Comparison of ENCODE assay signal across 17 cellular contexts in genomic region chr19:4622695-4623421, GRCh38. TPM values are rescaled to one million over a fixed set of nuclear protein-coding genes. Genes with fewer than 3 reads are reported as not detected.
A peak's percentile ranks its signal among the peaks of the same experiment; 100 is the strongest.
DNase-seq lines count a peak whose midpoint lies in the region; ATAC-seq, FAIRE-seq and TF ChIP-seq lines count a peak whose summit lies in the region.
"Had no signal": no experiment of that assay in that cellular context is flagged by ENCODE, and none has a peak within 500 bp of the region (broad histone marks: within the 10 kb centered on the region; RNA-seq: fewer than 3 reads in every experiment).

No MANE protein-coding gene starts in this region.

- TF ChIP-seq EP300 in A549 (IDR thresholded peaks at IDR 0.05): no peak
- no peak for TF ChIP-seq EP300 in SK-N-SH (IDR thresholded peaks at IDR 0.05; ENCODE audit: borderline replicate concordance in 1 of 2, low read depth in 1 of 2, low read length in 1 of 2)

- H3F3A ChIP-seq in SK-N-SH (replicated peaks; ENCODE audit: insufficient read depth): no peaks in the 10 kb centered on the region

- H3K9ac ChIP-seq in BLaER1 treated with 17β-estradiol and CSF1 and Interleukin-3, amounts not matched to agents 10 nM and 100 nM: no peak overlapping the region
- no peak overlapping the region for H3K9ac ChIP-seq in SK-N-SH

- DNase-seq in A549 (ENCODE audit: low read depth in 1 of 2, low spot score in 1 of 2) (no peak), SK-N-SH (peak; percentile 60), iPS-NIHi11 (ENCODE audit: low spot score) (peak; percentile 34), aorta (no peak), GM03348 (ENCODE audit: low spot score) (no peak), DMS153 (lab: John Stamatoyannopoulos, UW) (no peak)
- DNase-seq: activated CD4-positive, alpha-beta T cell treated with anti-CD3 and anti-CD28 coated beads for 36 hours; activated naive CD4-positive, alpha-beta T cell treated with anti-CD3 and anti-CD28 coated beads for 36 hours; activated T-cell treated with anti-CD3 and anti-CD28 coated beads for 4 hours; C1 segment of cervical spinal cord; MM.1S; NCI-H2029 treated with DMSO at 0.1 percent for 48 hours; pancreas; stimulated activated CD4-positive, alpha-beta T cell treated with anti-CD3 and anti-CD28 coated beads, Interleukin-4, amount 100 ng/mL, for 1 hour; stimulated activated CD8-positive, alpha-beta memory T cell treated with anti-CD3 and anti-CD28 coated beads, Interleukin-4, amount 100 ng/mL, for 48 hours had no signal

- TF ChIP-seq CTCF in A549 (IDR thresholded peaks at IDR 0.05) (no peak), SK-N-SH (IDR thresholded peaks at IDR 0.05) (peak; percentile 19; the same call in 1 of the 2 replicates)

- no peaks in the 10 kb centered on the region for H3K79me2 ChIP-seq in SK-N-SH (ENCODE audit: insufficient read depth)

- H3K4me3 ChIP-seq in A549 (no peak overlapping the region), SK-N-SH (ENCODE audit: low read depth in 2 of 2, low read length in 1 of 2) (no peak overlapping the region), aorta (ENCODE audit: low read length in 2 of 2) (no peak overlapping the region)
- H3K4me3 ChIP-seq in BLaER1 treated with 17β-estradiol and CSF1 and Interleukin-3, amounts not matched to agents 10 nM and 100 nM: no peak overlapping the region
- H3K4me3 ChIP-seq: pancreas had no signal

- no peaks in the 10 kb centered on the region for H3K9me2 ChIP-seq in SK-N-SH

- POLR2A ChIA-PET in A549 (lab: Yijun Ruan, JAX) (no interaction called here), SK-N-SH (lab: Yijun Ruan, JAX) (interaction anchor here (0.7 kb wide), 1 partner anchor 17 kb away, joined by 3 read pairs; no protein-coding TSS in a partner anchor)

- H3K27me3 ChIP-seq in BLaER1 treated with 17β-estradiol and CSF1 and Interleukin-3, amounts not matched to agents 10 nM and 100 nM: no peaks in the 10 kb centered on the region
- H3K27me3 ChIP-seq in SK-N-SH (ENCODE audit: insufficient read depth) (peaks cover 17% of the 10 kb centered on the region), aorta (ENCODE audit: control insufficient read depth in 1 of 2, insufficient read depth in 2 of 2, low read length in 1 of 2) (no peaks in the 10 kb centered on the region)
- H3K27me3 ChIP-seq: pancreas had no signal

- no peak for TF ChIP-seq POLR2A in A549 (IDR thresholded peaks at IDR 0.05; ENCODE audit: low read length)
- no peak for TF ChIP-seq POLR2A in GM18505 (IDR thresholded peaks at IDR 0.05; ENCODE audit: borderline replicate concordance, extremely low read depth, insufficient read depth, insufficient read length)

- CTCF ChIA-PET in A549 (lab: Yijun Ruan, JAX): interaction anchor here (0.6 to 5.9 kb wide), 8 partner anchors 11 to 122 kb away, joined by 3 to 39 read pairs (median 6); no protein-coding TSS in a partner anchor
- CTCF ChIA-PET in SK-N-SH (lab: Yijun Ruan, JAX): interaction anchor here (1.0 to 3.5 kb wide), 10 partner anchors 10 to 111 kb away, joined by 3 to 20 read pairs (median 5); no protein-coding TSS in a partner anchor

- no peaks in the 10 kb centered on the region for H3K36me3 ChIP-seq in BLaER1 treated with 17β-estradiol and CSF1 and Interleukin-3, amounts not matched to agents 10 nM and 100 nM
- H3K36me3 ChIP-seq in SK-N-SH (replicated peaks in 1 of 2; ENCODE audit: control insufficient read depth in 1 of 2, insufficient read depth in 2 of 2, low read length in 1 of 2): no peaks in the 10 kb centered on the region
- no peaks in the 10 kb centered on the region for H3K36me3 ChIP-seq in aorta (ENCODE audit: control insufficient read depth in 1 of 2, insufficient read depth in 2 of 2, low read length in 1 of 2)
- H3K36me3 ChIP-seq: pancreas had no signal

- H3K27ac ChIP-seq in A549 (0 out of 6 replicates have a peak overlapping the region, but pooled peaks of 1 of the 2 experiments have one; percentile 30), SK-N-SH (ENCODE audit: low read depth in 2 of 2, low read length in 1 of 2) (no peak overlapping the region), aorta (ENCODE audit: low read depth in 1 of 2, low read length in 2 of 2) (no peak overlapping the region)
- H3K27ac ChIP-seq in BLaER1 treated with 17β-estradiol and CSF1 and Interleukin-3, amounts not matched to agents 10 nM and 100 nM: no peak overlapping the region
- H3K27ac ChIP-seq: pancreas had no signal

- H3K9me3 ChIP-seq in A549: no peaks in the 10 kb centered on the region
- H3K9me3 ChIP-seq in BLaER1 treated with 17β-estradiol and CSF1 and Interleukin-3, amounts not matched to agents 10 nM and 100 nM (replicated peaks in 1 of 11): no peaks in the 10 kb centered on the region; a peak in 1 of 22 replicates
- H3K9me3 ChIP-seq in SK-N-SH: no peaks in the 10 kb centered on the region
- H3K9me3 ChIP-seq in aorta (ENCODE audit: control insufficient read depth, low read length): peaks cover 1% of the 10 kb centered on the region
- H3K9me3 ChIP-seq: pancreas had no signal

- intact Hi-C loops in aorta (cut with DNase I): no loop called here

- no peaks in the 10 kb centered on the region for H4K20me1 ChIP-seq in BLaER1 treated with 17β-estradiol and CSF1 and Interleukin-3, amounts not matched to agents 10 nM and 100 nM
- no peaks in the 10 kb centered on the region for H4K20me1 ChIP-seq in SK-N-SH (ENCODE audit: insufficient read depth)

- no peak overlapping the region for H2AFZ ChIP-seq in SK-N-SH (ENCODE audit: low read depth)

- no peak overlapping the region for H3K4me2 ChIP-seq in A549
- peak overlapping the region in 8 of 11 experiments; percentile 5 to 59 (median 43); a peak in 14 of 22 replicates for H3K4me2 ChIP-seq in BLaER1 treated with 17β-estradiol and CSF1 and Interleukin-3, amounts not matched to agents 10 nM and 100 nM
- no peak overlapping the region for H3K4me2 ChIP-seq in SK-N-SH

- WGBS in A549 (ENCODE audit: missing lambda C conversion rate): 61% methylated on average over 12 of the region's 12 CpGs
- 61% methylated on average over 12 of the region's 12 CpGs for WGBS in SK-N-SH (ENCODE audit: low lambda C conversion rate)
- 17 to 20% methylated on average over 12 of the region's 12 CpGs for WGBS in aorta, 2 donors

- ATAC-seq in A549: peak; percentile 57 to 65; a peak in 4 of 6 replicates
- ATAC-seq in GM18505 (IDR thresholded peaks at IDR 0.05; ENCODE audit: unreplicated experiment): no peak
- ATAC-seq in aorta (ENCODE audit: low FRiP score): no peak
- ATAC-seq: activated CD4-positive, alpha-beta T cell treated with anti-CD3 and anti-CD28 coated beads for 36 hours; pancreas had no signal

- no peak for FAIRE-seq in A549 (lab: Jason Lieb, UNC)
- FAIRE-seq: pancreas had no signal

- H3K4me1 ChIP-seq in A549 (peaks cover 22% of the 10 kb centered on the region; the same call in 2 of the 3 replicates), SK-N-SH (ENCODE audit: control insufficient read depth in 1 of 2, insufficient read depth in 2 of 2, low read depth in 1 of 2, low read length in 1 of 2) (peaks cover 0 to 4% of the 10 kb centered on the region in 2 experiments; a peak in 1 of 4 replicates), aorta (ENCODE audit: control insufficient read depth in 1 of 2, insufficient read depth in 2 of 2, low read length in 2 of 2) (no peaks in the 10 kb centered on the region)
- peaks cover 10 to 53% (median 48%) of the 10 kb centered on the region in 10 experiments for H3K4me1 ChIP-seq in BLaER1 treated with 17β-estradiol and CSF1 and Interleukin-3, amounts not matched to agents 10 nM and 100 nM
- H3K4me1 ChIP-seq: pancreas had no signal

- TF ChIP-seq RAD21 in A549 (conservative IDR thresholded peaks at IDR 0.05 in 1 of 2, IDR thresholded peaks at IDR 0.05 in 1 of 2) (no peak), SK-N-SH (IDR thresholded peaks at IDR 0.05; ENCODE audit: low read length) (no peak)

TF ChIP-seq in A549, 52 proteins besides CTCF, POLR2A, EP300 and RAD21:
- TF ChIP-seq TFCP2L1 (CRISPR knock-in tag; IDR thresholded peaks at IDR 0.05) (no peak), JUN (IDR thresholded peaks at IDR 0.05) (no peak), JUNB (IDR thresholded peaks at IDR 0.05) (no peak), HOXB13 (CRISPR knock-in tag; IDR thresholded peaks at IDR 0.05; ENCODE audit: low read depth) (no peak), NFE2L2 (conservative IDR thresholded peaks at IDR 0.05; ENCODE audit: low read length) (no peak), HOXB5 (CRISPR knock-in tag; IDR thresholded peaks at IDR 0.05) (no peak), HDAC2 (IDR thresholded peaks at IDR 0.05) (no peak)

TF ChIP-seq in SK-N-SH, 30 proteins besides CTCF, POLR2A, EP300 and RAD21 (continues in another document):
- TF ChIP-seq SMC3 (IDR thresholded peaks at IDR 0.05; ENCODE audit: low read depth, low read length) (no peak), YY1 (IDR thresholded peaks at IDR 0.05; ENCODE audit: low read depth) (no peak), NFIC (IDR thresholded peaks at IDR 0.05; ENCODE audit: borderline replicate concordance) (no peak), MAX (IDR thresholded peaks at IDR 0.05; ENCODE audit: low read depth) (no peak), JUND (IDR thresholded peaks at IDR 0.05) (no peak), MXI1 (IDR thresholded peaks at IDR 0.05; ENCODE audit: low read depth, low read length) (no peak), RFX5 (IDR thresholded peaks at IDR 0.05; ENCODE audit: low read length) (no peak)

RNA-seq across cellular contexts. Expression of gene TNFAIP8L1, which starts 16.5 kb away (rescaled TPM):
- polyA plus RNA-seq in A549 (2011; rRNA removed) (3.2 TPM in 2 replicates), A549 (2017; fragmentation: RNase III; extraction: RNeasy Plus Mini Kit Qiagen cat#74134 plus additional on column Dnase treatment) (4.9 to 5.9 TPM (median 5.4 TPM) in 3 replicates), SK-N-SH (2012; rRNA removed) (5.7 and 6.4 TPM in 2 replicates), aorta (1 to 10 TPM; 1.6 to 3.9 TPM)
- 3.5 and 4.9 TPM in 2 replicates for polyA plus RNA-seq in A549 (2012; cell fraction: cytosol; rRNA removed)
- 3.0 TPM in 2 replicates for polyA plus RNA-seq in A549 (2012; cell fraction: nucleus; rRNA removed)
- 2.7 and 3.2 TPM in 2 replicates for polyA minus RNA-seq in A549 (2011; rRNA and poly(A)+ RNA removed)
- 4.6 and 6.5 TPM in 2 replicates for polyA plus RNA-seq in SK-N-SH (2012; cell fraction: cytosol; rRNA removed)
- 3.5 and 4.0 TPM in 2 replicates for polyA plus RNA-seq in SK-N-SH (2012; cell fraction: nucleus; rRNA removed)
- total RNA-seq in aorta: 10 to 100 TPM in 1 of 2 donors, 1 to 10 TPM in 1; 5.4 to 13.5 TPM

RNA-seq across cellular contexts. Expression of gene MYDGF, which starts 47.3 kb away (rescaled TPM):
- polyA plus RNA-seq in A549 (2011; rRNA removed) (62.1 and 63.3 TPM in 2 replicates), A549 (2017; fragmentation: RNase III; extraction: RNeasy Plus Mini Kit Qiagen cat#74134 plus additional on column Dnase treatment) (101 to 107 TPM (median 104 TPM) in 3 replicates), SK-N-SH (2012; rRNA removed) (188 and 312 TPM in 2 replicates), aorta (100 to 1,000 TPM in 1 of 2 donors, 10 to 100 TPM in 1; 69.9 to 117 TPM)
- 191 and 198 TPM in 2 replicates for polyA plus RNA-seq in A549 (2012; cell fraction: cytosol; rRNA removed)
- 105 and 146 TPM in 2 replicates for polyA plus RNA-seq in A549 (2012; cell fraction: nucleus; rRNA removed)
- polyA minus RNA-seq in A549 (2011; rRNA and poly(A)+ RNA removed): 26.6 and 34.4 TPM in 2 replicates
- polyA plus RNA-seq in SK-N-SH (2012; cell fraction: cytosol; rRNA removed): 180 and 229 TPM in 2 replicates
- polyA plus RNA-seq in SK-N-SH (2012; cell fraction: nucleus; rRNA removed): 153 and 184 TPM in 2 replicates
- total RNA-seq in aorta: 10 to 100 TPM; 59.4 to 67.9 TPM

Comparison
In these comparisons a context has a peak if more than half of its experiments do, and no peak if none do; other contexts are left out.
1. ATAC-seq: peak in A549 (2 of 2); none in GM18505 (single experiment) and aorta (single experiment).
2. DNase-seq: peak in SK-N-SH (single experiment) and iPS-NIHi11 (single experiment); none in A549 (0 of 2), aorta (0 of 2), GM03348 (single experiment) and DMS153 (single experiment).
3. H3K4me2 ChIP-seq: peak in BLaER1 treated with 17β-estradiol and CSF1 and Interleukin-3, amounts not matched to agents 10 nM and 100 nM (8 of 11); none in A549 (single experiment) and SK-N-SH (single experiment).
4. Of the 12 proteins assayed by ChIP-seq in both A549 and SK-N-SH: peak only in A549: none; only in SK-N-SH: CTCF; in both: none; in neither: 11.